Comparison of ENCODE assay signal across 9 cellular contexts in the genomic region with DNA sequence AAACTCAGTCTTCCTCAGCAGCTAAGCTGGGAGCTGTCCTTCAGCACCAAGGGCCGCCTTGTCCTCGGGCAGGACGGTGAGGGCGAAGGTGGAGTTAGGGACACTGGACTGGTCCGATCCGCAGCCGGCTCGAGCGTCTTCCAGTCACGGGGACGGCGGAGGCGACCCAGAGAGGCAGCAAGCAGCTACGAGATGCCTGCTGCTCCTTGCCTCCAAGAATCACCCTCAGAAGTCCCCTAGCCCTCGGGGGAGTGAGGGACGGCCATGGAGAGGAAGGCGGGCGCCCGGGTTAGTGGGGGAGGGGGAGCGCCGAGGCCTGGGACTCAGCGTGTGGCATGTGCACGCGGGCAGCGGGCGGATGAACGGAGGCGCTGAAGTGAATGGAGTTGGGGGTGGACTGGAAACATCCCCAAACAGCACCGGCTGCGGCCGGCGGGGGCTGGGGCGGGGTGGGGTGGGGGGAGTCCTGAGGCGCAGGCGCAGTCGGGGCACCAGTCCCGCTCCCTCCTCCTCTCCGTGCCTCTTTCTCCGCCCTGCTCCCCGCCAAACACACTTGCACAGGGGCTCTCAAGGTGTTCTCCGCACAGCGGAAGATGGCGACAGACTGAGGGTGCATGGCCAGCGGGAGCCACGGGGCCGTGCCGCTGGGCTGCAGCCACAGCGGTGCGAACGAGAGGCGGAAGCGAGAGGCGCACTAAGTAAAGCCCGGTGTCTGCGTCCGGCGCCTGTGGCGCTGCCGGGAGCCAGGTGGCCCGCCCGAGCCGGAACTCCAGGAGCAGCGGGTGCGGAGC. TPM values are rescaled to one million over a fixed set of nuclear protein-coding genes. Genes with fewer than 3 reads are reported as not detected.
DNase-seq lines count a peak whose midpoint lies in the region; ATAC-seq and TF ChIP-seq lines count a peak whose summit lies in the region.
"Had no signal": no experiment of that assay in that cellular context is flagged by ENCODE, and none has a peak within 500 bp of the region (broad histone marks: within the 10 kb centered on the region; RNA-seq: fewer than 3 reads in every experiment).

TSS of gene NALF2 (plus strand) at position 492 of the 791 bp plus-strand sequence. CDS start 957 bp downstream, outside the sequence.

- TF ChIP-seq CTCF in heart left ventricle (IDR thresholded peaks at IDR 0.05) (peak in 3 of 12 donors; percentile 3 to 15 (median 4)), parathyroid adenoma (IDR thresholded peaks at IDR 0.05) (no peak)

- H3K4me1 Mint-ChIP-seq in activated naive CD8-positive, alpha-beta T cell treated with anti-CD3 and anti-CD28 coated beads for 36 hours = peaks cover 2% of the 10 kb centered on the region

- H3K27ac ChIP-seq in heart left ventricle = peak within 1 kb of the TSS in 8 of 12 donors; percentile 32 to 81 (median 56)
- H3K27ac ChIP-seq in parathyroid adenoma = peak within 1 kb of the TSS; percentile 96

- H3K9me3 ChIP-seq in heart left ventricle = no peaks in the 10 kb centered on the region
- no peaks in the 10 kb centered on the region for H3K9me3 ChIP-seq in parathyroid adenoma (ENCODE audit: control insufficient read depth, low read length)

- 0 to 56% (median 21%) methylated on average over 51 to 60 of the region's 64 CpGs for WGBS in heart left ventricle, 4 donors

- H3K4me3 Mint-ChIP-seq in activated naive CD8-positive, alpha-beta T cell treated with anti-CD3 and anti-CD28 coated beads for 36 hours = peak within 1 kb of the TSS; percentile 78

- TF ChIP-seq POLR2A in heart left ventricle (IDR thresholded peaks at IDR 0.05) = no peak

- H3K27me3 ChIP-seq in heart left ventricle = peaks cover 0 to 40% (median 0%) of the 10 kb centered on the region in 9 donors
- H3K27me3 ChIP-seq in parathyroid adenoma (ENCODE audit: control insufficient read depth, insufficient read depth, low read length) = no peaks in the 10 kb centered on the region

- peak within 1 kb of the TSS; percentile 65 for H3K4me2 ChIP-seq in parathyroid adenoma (ENCODE audit: low read length)

- H3K27ac Mint-ChIP-seq in activated naive CD8-positive, alpha-beta T cell treated with anti-CD3 and anti-CD28 coated beads for 36 hours = no peak within 1 kb of the TSS

- intact Hi-C loops in heart left ventricle (cut with DNase I) = loop anchor here in 1 of 10 donors (10.0 kb wide), 1 partner anchor 261 kb away; no protein-coding TSS in a partner anchor

- H3K9me3 Mint-ChIP-seq in activated naive CD8-positive, alpha-beta T cell treated with anti-CD3 and anti-CD28 coated beads for 36 hours = no peaks in the 10 kb centered on the region

- no peaks in the 10 kb centered on the region for H3K79me2 ChIP-seq in parathyroid adenoma

- peak within 1 kb of the TSS; percentile 95 for H2AFZ ChIP-seq in parathyroid adenoma

- H3K4me3 ChIP-seq in heart left ventricle (peak within 1 kb of the TSS; percentile 29 to 64 (median 53)), parathyroid adenoma (ENCODE audit: low read depth, low read length) (peak within 1 kb of the TSS; percentile 34)

- peaks cover 0 to 13% (median 0%) of the 10 kb centered on the region in 12 donors for H3K4me1 ChIP-seq in heart left ventricle
- H3K4me1 ChIP-seq in parathyroid adenoma = no peaks in the 10 kb centered on the region

- ATAC-seq in heart left ventricle = peak; percentile 33 to 83 (median 71)
- ATAC-seq in HG03139 (IDR thresholded peaks at IDR 0.05; ENCODE audit: unreplicated experiment) = no peak

- no peaks in the 10 kb centered on the region for H3K36me3 ChIP-seq in heart left ventricle
- H3K36me3 ChIP-seq in parathyroid adenoma (ENCODE audit: control insufficient read depth, insufficient read depth, low read length) = no peaks in the 10 kb centered on the region

- no peaks in the 10 kb centered on the region for H3K36me3 Mint-ChIP-seq in activated naive CD8-positive, alpha-beta T cell treated with anti-CD3 and anti-CD28 coated beads for 36 hours

- peak within 1 kb of the TSS; percentile 28 for H3K9ac ChIP-seq in parathyroid adenoma

- H3K27me3 Mint-ChIP-seq in activated naive CD8-positive, alpha-beta T cell treated with anti-CD3 and anti-CD28 coated beads for 36 hours = peaks cover 36% of the 10 kb centered on the region

- peak; percentile 6 for DNase-seq in activated gamma-delta T cell (lab: John Stamatoyannopoulos, UW)
- DNase-seq in activated gamma-delta T cell treated with Interleukin-2 at 50 U/mL for 16 hours = no peak
- DNase-seq in NCI-H345 (lab: John Stamatoyannopoulos, UW) = peak; percentile 68
- DNase-seq in activated naive CD8-positive, alpha-beta T cell treated with anti-CD3 and anti-CD28 coated beads for 36 hours = peak; percentile 37
- peak in 4 of 5 donors; percentile 40 to 69 (median 60) for DNase-seq in heart left ventricle
- no peak for DNase-seq in HuH-7.5 (ENCODE audit: low spot score)
- DNase-seq: DND-41 had no signal

RNA-seq across cellular contexts. Expression of gene NALF2, which starts in this region (rescaled TPM):
- total RNA-seq in activated naive CD8-positive, alpha-beta T cell treated with anti-CD3 and anti-CD28 coated beads for 36 hours = under 1 TPM; 0.19 to 0.26 TPM
- total RNA-seq in heart left ventricle = 10 to 100 TPM in 6 of 9 donors, 1 to 10 TPM in 3; 6.0 to 60.5 (median 18.0) TPM
- 10 to 100 TPM in 1 of 2 donors, 1 to 10 TPM in 1; 1.5 to 41.6 TPM for polyA plus RNA-seq in heart left ventricle

Comparison
In these comparisons a context has a peak if more than half of its experiments do, and no peak if none do; other contexts are left out.
1. RNA of gene NALF2 (total RNA-seq): 6.0 to 60.5 TPM in heart left ventricle; 0.19 to 0.26 TPM in activated naive CD8-positive, alpha-beta T cell treated with anti-CD3 and anti-CD28 coated beads for 36 hours; every median in the first group is over 4 times any median in the second.
2. DNase-seq: peak in activated gamma-delta T cell (single experiment), NCI-H345 (single experiment) and heart left ventricle (4 of 5); none in activated gamma-delta T cell treated with Interleukin-2 at 50 U/mL for 16 hours (single experiment) and HuH-7.5 (single experiment).
3. Peak in DNase-seq in activated naive CD8-positive, alpha-beta T cell treated with anti-CD3 and anti-CD28 coated beads for 36 hours; RNA of the gene not detected or under 1 TPM.